ENCODE assay signal across 18 cellular contexts in genomic region chr20:25493748-25494505, GRCh38.
"Had no signal": no experiment of that assay in that cellular context is flagged by ENCODE, and none has a peak within 500 bp of the region (broad histone marks: within the 10 kb centered on the region; RNA-seq: fewer than 3 reads in every experiment).

No MANE protein-coding gene starts in this region.

- H3K27me3 Mint-ChIP-seq: activated T-cell treated with anti-CD3 and anti-CD28 coated beads, Interleukin-2, amount 50 U/mL, for 24 hours had no signal

- H3K27ac Mint-ChIP-seq: activated CD8-positive, alpha-beta T cell treated with anti-CD3 and anti-CD28 coated beads, Interleukin-2, amount 10 ng/mL, durations not matched to agents 7 days and 5 days; activated naive CD4-positive, alpha-beta T cell treated with anti-CD3 and anti-CD28 coated beads for 36 hours; activated T-cell treated with anti-CD3 and anti-CD28 coated beads, Interleukin-2, amount 50 U/mL, for 24 hours; T-cell had no signal

- H3K36me3 ChIP-seq: brain microvascular endothelial cell had no signal

- H3K4me1 Mint-ChIP-seq: T-cell had no signal

- ATAC-seq: activated CD8-positive, alpha-beta T cell treated with anti-CD3 and anti-CD28 coated beads, Interleukin-2, amount 10 ng/mL, durations not matched to agents 7 days and 5 days; T-cell had no signal

- H3K27ac ChIP-seq: brain microvascular endothelial cell, coronary artery, heart left ventricle, left ventricle myocardium inferior, suprapubic skin had no signal

- H3K4me3 Mint-ChIP-seq: activated CD8-positive, alpha-beta T cell treated with anti-CD3 and anti-CD28 coated beads, Interleukin-2, amount 10 ng/mL, durations not matched to agents 7 days and 5 days; activated naive CD4-positive, alpha-beta T cell treated with anti-CD3 and anti-CD28 coated beads for 36 hours; activated T-cell treated with anti-CD3 and anti-CD28 coated beads, Interleukin-2, amount 50 U/mL, for 24 hours; T-cell had no signal

- H3K9me3 Mint-ChIP-seq: activated naive CD4-positive, alpha-beta T cell treated with anti-CD3 and anti-CD28 coated beads for 36 hours; activated T-cell treated with anti-CD3 and anti-CD28 coated beads, Interleukin-2, amount 50 U/mL, for 24 hours; T-cell had no signal

- H3K36me3 Mint-ChIP-seq: T-cell had no signal

- H3K27me3 ChIP-seq: brain microvascular endothelial cell, heart left ventricle, suprapubic skin had no signal

- H3K4me3 ChIP-seq: coronary artery, heart left ventricle, left ventricle myocardium inferior, suprapubic skin had no signal

- DNase-seq: activated CD4-positive, alpha-beta T cell treated with anti-CD3 and anti-CD28 coated beads for 48 hours; activated CD4-positive, CD25-positive, alpha-beta regulatory T cell; activated CD8-positive, alpha-beta T cell treated with anti-CD3 and anti-CD28 coated beads, Interleukin-2, amount 10 ng/mL, durations not matched to agents 7 days and 5 days; activated naive CD4-positive, alpha-beta T cell treated with anti-CD3 and anti-CD28 coated beads for 36 hours; activated T-cell treated with anti-CD3 and anti-CD28 coated beads, Interleukin-2, amount 50 U/mL, for 24 hours; brain microvascular endothelial cell; kidney glomerular epithelial cell; left ventricle myocardium inferior; mammary epithelial cell; nucleus accumbens; retina; stimulated activated CD4-positive, alpha-beta T cell treated with anti-CD3 and anti-CD28 coated beads, Interleukin-2, amount 100 ng/mL, for 24 hours; stimulated activated naive CD4-positive, alpha-beta T cell treated with Interleukin-2 at 50 U/mL for 16 hours; T-cell; trophoblast cell had no signal

- H3K9me3 ChIP-seq: heart left ventricle, left ventricle myocardium inferior, suprapubic skin had no signal

- H3K4me1 ChIP-seq: heart left ventricle, left ventricle myocardium inferior had no signal
